In the genomic region with DNA sequence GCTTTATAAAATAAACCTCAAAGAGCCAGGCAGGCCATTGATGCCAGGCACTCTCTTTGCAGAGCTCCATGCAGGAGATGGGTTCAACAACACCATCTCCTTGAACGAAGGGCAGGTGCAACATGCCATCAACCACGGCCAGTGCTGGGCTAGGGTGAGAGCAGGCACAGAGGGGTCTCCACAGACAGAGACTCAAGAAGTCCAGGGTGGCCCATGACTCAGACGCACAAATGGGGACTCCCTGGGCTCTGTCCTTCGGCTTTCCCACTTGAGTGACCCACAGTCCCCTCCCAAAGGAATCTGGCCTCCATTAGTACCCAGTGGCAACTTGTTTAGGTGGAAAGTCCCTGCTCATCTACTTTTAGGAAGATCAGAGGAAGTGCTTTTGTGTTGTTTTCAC, we compare ENCODE assay signal across 31 cellular contexts.
"Had no signal": no experiment of that assay in that cellular context is flagged by ENCODE, and none has a peak within 500 bp of the region (broad histone marks: within the 10 kb centered on the region; RNA-seq: fewer than 3 reads in every experiment).

No MANE protein-coding gene starts in this region.

- H3K27me3 Mint-ChIP-seq: stimulated activated naive CD8-positive, alpha-beta T cell treated with anti-CD3 and anti-CD28 coated beads, Interleukin-15, Interleukin-2, amounts not matched to agents 100 ng/mL and 50 ng/mL, for 24 hours had no signal

- H3K4me3 ChIP-seq: left lung, lower lobe of right lung, ovary, prostate gland, skin epidermis, suprapubic skin, thoracic aorta, tibial artery, upper lobe of right lung had no signal

- ATAC-seq: left colon, left lung, lower lobe of right lung, natural killer cell, sciatic nerve, upper lobe of right lung had no signal

- H3K4me1 Mint-ChIP-seq: mesothelial cell of epicardium had no signal

- DNase-seq: hypothalamus; immature natural killer cell; kidney; left colon; left lung; lower lobe of right lung; mammary epithelial cell; mesenchymal stem cell; naive B cell; natural killer cell; ovary; posterior cingulate gyrus; retina; right cardiac atrium; stimulated activated CD4-positive, alpha-beta T cell treated with anti-CD3 and anti-CD28 coated beads, Interleukin-12 subunit alpha, Interleukin-12 subunit beta, amount 100 ng/mL, for 4 hours; stimulated activated CD4-positive, alpha-beta T cell treated with anti-CD3 and anti-CD28 coated beads, Interleukin-15, amount 100 ng/mL, for 24 hours; stimulated activated CD4-positive, alpha-beta T cell treated with anti-CD3 and anti-CD28 coated beads, Interleukin-2, amount 100 ng/mL, for 24 hours; stimulated activated CD4-positive, alpha-beta T cell treated with anti-CD3 and anti-CD28 coated beads, Interleukin-4, amount 100 ng/mL, for 1 hour; stimulated activated naive CD4-positive, alpha-beta T cell; tibial artery; trophoblast cell; upper lobe of right lung had no signal

- FAIRE-seq: islet of Langerhans, kidney, urothelium cell line had no signal

- H3K4me3 Mint-ChIP-seq: immature natural killer cell; mesothelial cell of epicardium; naive B cell; natural killer cell; stimulated activated naive CD8-positive, alpha-beta T cell treated with anti-CD3 and anti-CD28 coated beads, Interleukin-15, Interleukin-2, amounts not matched to agents 100 ng/mL and 50 ng/mL, for 24 hours had no signal

- H3K4me1 ChIP-seq: lower lobe of right lung, prostate gland, tibial artery, upper lobe of right lung had no signal

- H3K27ac ChIP-seq: left lung, lower lobe of right lung, ovary, prostate gland, skin epidermis, suprapubic skin, thoracic aorta, tibial artery, upper lobe of right lung had no signal

- H3K36me3 ChIP-seq: left lung, lower lobe of right lung, ovary, prostate gland, suprapubic skin, thoracic aorta, tibial artery, upper lobe of right lung had no signal

- H3K27ac Mint-ChIP-seq: immature natural killer cell; mesothelial cell of epicardium; natural killer cell; stimulated activated naive CD8-positive, alpha-beta T cell treated with anti-CD3 and anti-CD28 coated beads, Interleukin-15, Interleukin-2, amounts not matched to agents 100 ng/mL and 50 ng/mL, for 24 hours had no signal

- H3K27me3 ChIP-seq: left lung, ovary, suprapubic skin, tibial artery, upper lobe of right lung had no signal

- H3K9me3 ChIP-seq: ovary, prostate gland, suprapubic skin, thoracic aorta, tibial artery, upper lobe of right lung had no signal

- H3K36me3 Mint-ChIP-seq: natural killer cell had no signal
